ENCODE assay signal across 8 cellular contexts in the genomic region with DNA sequence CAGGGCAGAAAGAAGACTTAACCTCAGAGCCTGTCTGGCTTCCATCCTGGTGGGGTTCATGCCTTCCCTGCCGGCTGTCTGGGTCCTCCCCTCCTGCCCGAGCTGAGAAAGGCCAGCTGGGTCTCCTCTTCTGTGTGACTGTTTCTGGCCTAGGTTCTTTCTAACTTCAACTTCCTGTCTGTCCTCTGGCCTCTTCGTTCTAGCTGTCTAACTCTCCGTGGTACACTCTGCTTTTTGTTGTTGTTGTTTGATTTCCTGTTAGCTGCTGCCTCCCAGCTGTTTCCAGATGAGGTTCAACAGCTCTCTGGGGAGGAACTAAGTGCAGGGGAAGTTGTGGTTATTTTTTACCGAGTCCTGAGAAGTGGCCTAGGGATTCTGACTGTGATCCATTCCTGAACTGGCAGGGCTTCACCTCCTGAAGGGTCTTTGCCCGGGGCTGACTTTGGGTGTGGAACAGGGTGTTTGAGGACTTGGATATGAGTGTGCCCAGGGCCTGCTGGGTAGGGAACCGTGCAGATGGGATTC. TPM values are rescaled to one million over a fixed set of nuclear protein-coding genes. Genes with fewer than 3 reads are reported as not detected.
DNase-seq lines count a peak whose midpoint lies in the region; ATAC-seq, FAIRE-seq and TF ChIP-seq lines count a peak whose summit lies in the region.

No MANE protein-coding gene starts in this region.

- H3K27me3 Mint-ChIP-seq in astrocyte (ENCODE audit: low read depth, unreplicated experiment) = no peaks in the 10 kb centered on the region

- peaks cover 9% of the 10 kb centered on the region for H3K36me3 ChIP-seq in astrocyte (ENCODE audit: insufficient read depth, low read length)
- peaks cover 0 to 4% of the 10 kb centered on the region in 2 donors for H3K36me3 ChIP-seq in kidney (ENCODE audit: control insufficient read depth in 1 of 2, insufficient read depth in 2 of 2, low read length in 2 of 2)
- peaks cover 24% of the 10 kb centered on the region for H3K36me3 ChIP-seq in suprapubic skin

- H3K4me3 ChIP-seq in NB4 (ENCODE audit: low read depth, low read length) (peak overlapping the region; percentile 84), astrocyte (ENCODE audit: insufficient read depth, low read depth, low read length) (peak overlapping the region; percentile 78), kidney (ENCODE audit: low read length in 2 of 2) (peak overlapping the region; percentile 47 to 83), suprapubic skin (peak overlapping the region; percentile 79)

- peak overlapping the region; percentile 91 for H3K4me3 Mint-ChIP-seq in astrocyte (ENCODE audit: unreplicated experiment)

- TF ChIP-seq EP300 in suprapubic skin (IDR thresholded peaks at IDR 0.05) = no peak

- H3K27ac Mint-ChIP-seq in astrocyte (ENCODE audit: unreplicated experiment) = peak overlapping the region; percentile 93

- H3K9ac ChIP-seq in astrocyte (ENCODE audit: low read length) = peak overlapping the region; percentile 92
- peak overlapping the region; percentile 12 to 55 for H3K9ac ChIP-seq in kidney (ENCODE audit: low read length in 2 of 2)

- WGBS in suprapubic skin = 3% methylated on average over 7 of the region's 7 CpGs

- FAIRE-seq in astrocyte (lab: Jason Lieb, UNC) (no peak), kidney (lab: Jason Lieb, UNC) (no peak)

- peaks cover 73% of the 10 kb centered on the region for H3K79me2 ChIP-seq in astrocyte (ENCODE audit: insufficient read depth, low read length)

- peaks cover 22% of the 10 kb centered on the region for H3K4me1 Mint-ChIP-seq in astrocyte (ENCODE audit: low read depth, unreplicated experiment)

- H3K27me3 ChIP-seq in astrocyte (ENCODE audit: insufficient read depth, low read length) = no peaks in the 10 kb centered on the region
- H3K27me3 ChIP-seq in suprapubic skin = no peaks in the 10 kb centered on the region

- no peak for TF ChIP-seq CTCF in GM20000 (IDR thresholded peaks at IDR 0.05; ENCODE audit: extremely low read depth, missing control alignments)
- TF ChIP-seq CTCF in NB4 (IDR thresholded peaks at IDR 0.05; ENCODE audit: low read depth, low read length) = no peak
- no peak for TF ChIP-seq CTCF in astrocyte (IDR thresholded peaks at IDR 0.05; ENCODE audit: insufficient read depth, low read depth, low read length)
- no peak for TF ChIP-seq CTCF in kidney (IDR thresholded peaks at IDR 0.05; ENCODE audit: borderline replicate concordance, extremely low read depth, insufficient read depth)
- TF ChIP-seq CTCF in suprapubic skin (IDR thresholded peaks at IDR 0.05) = no peak

- H3K9me3 ChIP-seq in astrocyte (ENCODE audit: insufficient read depth, low read depth, low read length) (no peaks in the 10 kb centered on the region), kidney (ENCODE audit: control insufficient read depth in 1 of 2, low read length in 2 of 2) (no peaks in the 10 kb centered on the region), suprapubic skin (no peaks in the 10 kb centered on the region)

- H3K4me1 ChIP-seq in astrocyte (ENCODE audit: insufficient read depth, low read length) (peaks cover 36% of the 10 kb centered on the region), kidney (ENCODE audit: control insufficient read depth in 1 of 2, insufficient read depth in 1 of 2, low read depth in 1 of 2, low read length in 2 of 2) (peaks cover 20 to 32% of the 10 kb centered on the region in 2 donors), suprapubic skin (peaks cover 60% of the 10 kb centered on the region)

- peaks cover 25% of the 10 kb centered on the region for H3K36me3 Mint-ChIP-seq in astrocyte (ENCODE audit: low read depth, unreplicated experiment)

- peak overlapping the region; percentile 90 for H3K4me2 ChIP-seq in astrocyte (ENCODE audit: low read length)

- ATAC-seq in HG02973 (IDR thresholded peaks at IDR 0.05; ENCODE audit: unreplicated experiment) = no peak

- DNase-seq in DMS153 treated with DMSO at 0.1 percent for 48 hours (lab: John Stamatoyannopoulos, UW; ENCODE audit: unreplicated experiment) (peak; percentile 27), GM20000 (ENCODE audit: low spot score) (peak; percentile 70), NB4 (ENCODE audit: low read depth) (peak; percentile 95), astrocyte (ENCODE audit: low read depth) (no peak), kidney (peak; percentile 91), suprapubic skin (ENCODE audit: low spot score in 2 of 2) (peak in 1 of 2 donors; percentile 60)
- no peak for DNase-seq in effector CD8-positive, alpha-beta T cell (lab: John Stamatoyannopoulos, UW)

- H3K9me3 Mint-ChIP-seq in astrocyte (ENCODE audit: unreplicated experiment) = no peaks in the 10 kb centered on the region

- H2AFZ ChIP-seq in astrocyte (ENCODE audit: low read depth, low read length) = no peak overlapping the region

- TF ChIP-seq POLR2A in NB4 (IDR thresholded peaks at IDR 0.05; ENCODE audit: extremely low read depth, insufficient read length) (no peak), suprapubic skin (IDR thresholded peaks at IDR 0.05) (no peak)

- peaks cover 58% of the 10 kb centered on the region for H4K20me1 ChIP-seq in astrocyte (ENCODE audit: insufficient read depth, low read length)

- H3K27ac ChIP-seq in astrocyte (ENCODE audit: low read depth, low read length) (peak overlapping the region; percentile 49), kidney (ENCODE audit: low read depth in 2 of 2, low read length in 2 of 2) (peak overlapping the region; percentile 7 to 35), suprapubic skin (peak overlapping the region; percentile 87)

- intact Hi-C loops in kidney (cut with DNase I) = no loop called here

RNA-seq across cellular contexts. Expression of a gene that starts 3.2 kb away (rescaled TPM):
- total RNA-seq in astrocyte (62.5 and 73.4 TPM in 2 replicates), kidney (67.6 TPM), suprapubic skin (10 to 100 TPM; 25.2 to 91.4 (median 35.4) TPM)
- polyA plus RNA-seq in kidney (ENCODE audit: insufficient read depth, low read depth, low replicate concordance) = 10.9 TPM

Comparison
In these comparisons a context has a peak if more than half of its experiments do, and no peak if none do; other contexts are left out.
1. DNase-seq: peak in DMS153 treated with DMSO at 0.1 percent for 48 hours (single experiment), GM20000 (single experiment), NB4 (single experiment) and kidney (single experiment); none in astrocyte (single experiment) and effector CD8-positive, alpha-beta T cell (single experiment).
2. H3K27ac ChIP-seq: peak in every context shown above with its lines; median percentile 87 in suprapubic skin; 49 in astrocyte; 21 in kidney.
3. Peak in every context shown above with its lines, with median percentiles within 50 percentile points of each other: H3K4me3 ChIP-seq.